Comparison of ENCODE assay signal across 8 cellular contexts in genomic region chr17:14301279-14301760, GRCh38. TPM values are rescaled to one million over a fixed set of nuclear protein-coding genes. Genes with fewer than 3 reads are reported as not detected.
A peak's percentile ranks its signal among the peaks of the same experiment; 100 is the strongest.
DNase-seq lines count a peak whose midpoint lies in the region; ATAC-seq and TF ChIP-seq lines count a peak whose summit lies in the region.

No MANE protein-coding gene starts in this region.

- peaks cover 93% of the 10 kb centered on the region for H3K27me3 ChIP-seq in iPS-20b (ENCODE audit: insufficient read depth, low read length)

- H3K4me3 Mint-ChIP-seq in stimulated activated memory B cell treated with anti-CD40 and anti-IgM and Interleukin-4, amounts not matched to agents 10 μg/mL and 1 μg/mL and 100 μg/mL, for 72 hours, result peak overlapping the region; percentile 88

- peaks cover 56% of the 10 kb centered on the region for H3K4me1 Mint-ChIP-seq in stimulated activated memory B cell treated with anti-CD40 and anti-IgM and Interleukin-4, amounts not matched to agents 10 μg/mL and 1 μg/mL and 100 μg/mL, for 72 hours

- no peaks in the 10 kb centered on the region for H3K9me3 Mint-ChIP-seq in activated naive CD4-positive, alpha-beta T cell treated with anti-CD3 and anti-CD28 coated beads, Interleukin-2, amount 50 U/mL, for 72 hours
- no peaks in the 10 kb centered on the region for H3K9me3 Mint-ChIP-seq in stimulated activated memory B cell treated with anti-CD40 and anti-IgM and Interleukin-4, amounts not matched to agents 10 μg/mL and 1 μg/mL and 100 μg/mL, for 72 hours

- peaks cover 63% of the 10 kb centered on the region for H3K27me3 Mint-ChIP-seq in stimulated activated memory B cell treated with anti-CD40 and anti-IgM and Interleukin-4, amounts not matched to agents 10 μg/mL and 1 μg/mL and 100 μg/mL, for 72 hours

- peak overlapping the region in 1 of 2 donors; percentile 87 for H3K27ac Mint-ChIP-seq in activated naive CD4-positive, alpha-beta T cell treated with anti-CD3 and anti-CD28 coated beads, Interleukin-2, amount 50 U/mL, for 72 hours
- H3K27ac Mint-ChIP-seq in stimulated activated memory B cell treated with anti-CD40 and anti-IgM and Interleukin-4, amounts not matched to agents 10 μg/mL and 1 μg/mL and 100 μg/mL, for 72 hours, result peak overlapping the region; percentile 93

- H3K36me3 Mint-ChIP-seq in activated naive CD4-positive, alpha-beta T cell treated with anti-CD3 and anti-CD28 coated beads, Interleukin-2, amount 50 U/mL, for 72 hours, result peaks cover 12 to 24% of the 10 kb centered on the region in 2 donors
- H3K36me3 Mint-ChIP-seq in stimulated activated memory B cell treated with anti-CD40 and anti-IgM and Interleukin-4, amounts not matched to agents 10 μg/mL and 1 μg/mL and 100 μg/mL, for 72 hours, result no peaks in the 10 kb centered on the region

- H3K9me3 ChIP-seq in iPS-20b (ENCODE audit: insufficient read depth, low read depth, low read length), result peaks cover 3% of the 10 kb centered on the region; the same call in 1 of the 2 replicates

- peak; percentile 3 for ATAC-seq in GM18909 (IDR thresholded peaks at IDR 0.05; ENCODE audit: poor library complexity, unreplicated experiment)
- peak; percentile 2 to 3 for ATAC-seq in activated naive CD4-positive, alpha-beta T cell treated with anti-CD3 and anti-CD28 coated beads, Interleukin-2, amount 50 U/mL, for 72 hours
- peak; percentile 9 for ATAC-seq in stimulated activated memory B cell treated with anti-CD40 and anti-IgM and Interleukin-4, amounts not matched to agents 10 μg/mL and 1 μg/mL and 100 μg/mL, for 72 hours

- peak; percentile 58 for TF ChIP-seq CTCF in 22Rv1 (IDR thresholded peaks at IDR 0.05)
- peak; percentile 57 for TF ChIP-seq CTCF in LNCAP (IDR thresholded peaks at IDR 0.05)

- in situ Hi-C loops in G401 (cut with HindIII; ENCODE audit: low sequenced_read_pairs), result no loop called here

- H3K4me3 ChIP-seq in iPS-20b (ENCODE audit: low read length), result peak overlapping the region; percentile 93

- DNase-seq in activated naive CD4-positive, alpha-beta T cell treated with anti-CD3 and anti-CD28 coated beads, Interleukin-2, amount 50 U/mL, for 72 hours (ENCODE audit: low spot score in 2 of 2), result peak in 1 of 2 donors; percentile 45
- DNase-seq in G401 (ENCODE audit: low spot score) (no peak), NCI-H128 (lab: John Stamatoyannopoulos, UW; ENCODE audit: unreplicated experiment) (no peak)

- H3K9ac ChIP-seq in iPS-20b (ENCODE audit: low read depth, low read length), result peak overlapping the region; percentile 76; the same call in 1 of the 2 replicates

- H3K4me1 ChIP-seq in iPS-20b (ENCODE audit: insufficient read depth, low read length), result peaks cover 33% of the 10 kb centered on the region

- H3K27ac ChIP-seq in 22Rv1 (peak overlapping the region; percentile 52; the same call in 1 of the 2 replicates), iPS-20b (ENCODE audit: low read length) (no peak overlapping the region)

- no peaks in the 10 kb centered on the region; the same call in 1 of the 2 replicates for H3K36me3 ChIP-seq in iPS-20b (ENCODE audit: insufficient read depth, low read depth, low read length)

RNA-seq across cellular contexts. Expression of gene HS3ST3B1, which starts 0.4 kb away (rescaled TPM):
- total RNA-seq in activated naive CD4-positive, alpha-beta T cell treated with anti-CD3 and anti-CD28 coated beads, Interleukin-2, amount 50 U/mL, for 72 hours, result 1 to 10 TPM; 5.0 to 6.5 TPM
- total RNA-seq in G401 (2014; rRNA removed; shearing (Covaris generic)), result 0.37 TPM in 2 replicates
